In the genomic region with DNA sequence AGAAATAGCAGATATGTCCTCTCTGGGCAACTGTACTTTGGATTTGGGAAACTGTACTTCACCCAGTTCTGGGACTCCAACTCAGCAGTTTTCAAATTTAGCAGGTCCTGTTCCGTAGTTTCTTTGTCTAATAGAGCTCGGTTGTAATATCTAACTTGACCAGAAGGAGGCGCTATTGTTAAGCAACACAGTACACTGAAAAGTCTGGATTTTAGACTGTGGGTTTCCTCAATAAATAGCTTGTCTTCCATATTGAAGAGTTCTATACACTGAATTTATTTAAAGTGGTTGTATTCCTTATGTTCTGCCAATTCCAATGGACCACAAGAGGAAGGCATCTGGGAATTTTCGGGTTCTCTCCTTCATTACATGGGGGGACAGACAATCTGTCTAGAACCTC, we compare ENCODE assay signal across 13 cellular contexts. TPM values are rescaled to one million over a fixed set of nuclear protein-coding genes. Genes with fewer than 3 reads are reported as not detected.
DNase-seq lines count a peak whose midpoint lies in the region; ATAC-seq, FAIRE-seq and TF ChIP-seq lines count a peak whose summit lies in the region.
"Had no signal": no experiment of that assay in that cellular context is flagged by ENCODE, and none has a peak within 500 bp of the region (broad histone marks: within the 10 kb centered on the region; RNA-seq: fewer than 3 reads in every experiment).

No MANE protein-coding gene starts in this region.

- no peaks in the 10 kb centered on the region for H3K27me3 ChIP-seq in H7 (ENCODE audit: control insufficient read depth, insufficient read depth, low read length)
- H3K27me3 ChIP-seq in WERI-Rb-1 (ENCODE audit: insufficient read depth, low read depth, severe bottlenecking) = no peaks in the 10 kb centered on the region
- H3K27me3 ChIP-seq in kidney epithelial cell (ENCODE audit: control insufficient read depth, insufficient read depth, low read length) = peaks cover 15% of the 10 kb centered on the region

- H3K4me3 ChIP-seq in AG10803 (ENCODE audit: low read length) = no peak overlapping the region
- H3K4me3 ChIP-seq in H7 (ENCODE audit: insufficient read depth, low read depth, low read length) = no peak overlapping the region
- H3K4me3 ChIP-seq in WERI-Rb-1 (ENCODE audit: low read depth, low read length) = no peak overlapping the region
- H3K4me3 ChIP-seq in kidney epithelial cell (ENCODE audit: low read depth, low read length) = no peak overlapping the region
- H3K4me3 ChIP-seq: adrenal gland had no signal

- H3K36me3 ChIP-seq in H7 (replicated peaks; ENCODE audit: control insufficient read depth, insufficient read depth, low read length) (no peaks in the 10 kb centered on the region), WERI-Rb-1 (peaks cover 41% of the 10 kb centered on the region), kidney epithelial cell (ENCODE audit: control insufficient read depth, insufficient read depth, low read length) (no peaks in the 10 kb centered on the region)
- H3K36me3 ChIP-seq: adrenal gland had no signal

- no peak for FAIRE-seq in RCC 7860 (lab: Jason Lieb, UNC)

- DNase-seq in AG10803 (ENCODE audit: low read depth) (no peak), H7 (peak; percentile 21), WERI-Rb-1 (no peak), kidney epithelial cell (ENCODE audit: low read depth) (no peak), omental fat pad (ENCODE audit: low spot score) (no peak), RCC 7860 (ENCODE audit: low spot score) (no peak), COR-L47 (lab: John Stamatoyannopoulos, UW) (no peak)
- no peak for DNase-seq in activated CD4-positive, CD25-positive, alpha-beta regulatory T cell treated with anti-CD3 and anti-CD28 coated beads, Interleukin-2, amount 50 U/mL, for 72 hours
- DNase-seq: DMS153; NCI-H510A; stimulated activated naive CD4-positive, alpha-beta T cell treated with Interleukin-2 at 50 U/mL for 16 hours had no signal

- no peak overlapping the region for H3K27ac ChIP-seq in WERI-Rb-1
- H3K27ac ChIP-seq: adrenal gland had no signal

- H3K9me3 ChIP-seq in WERI-Rb-1 (ENCODE audit: severe bottlenecking) = peaks cover 10% of the 10 kb centered on the region
- H3K9me3 ChIP-seq: adrenal gland had no signal

- TF ChIP-seq CTCF in AG10803 (conservative IDR thresholded peaks at IDR 0.05; ENCODE audit: low read length) = peak; percentile 48
- TF ChIP-seq CTCF in WERI-Rb-1 (IDR thresholded peaks at IDR 0.05; ENCODE audit: low read depth, low read length) = peak; percentile 43; the same call in 1 of the 2 replicates
- peak; percentile 30 for TF ChIP-seq CTCF in kidney epithelial cell (IDR thresholded peaks at IDR 0.05; ENCODE audit: insufficient read depth, low read length, poor library complexity, severe bottlenecking)
- no peak for TF ChIP-seq CTCF in omental fat pad (IDR thresholded peaks at IDR 0.05)

- ATAC-seq in omental fat pad (ENCODE audit: low FRiP score) = no peak

RNA-seq across cellular contexts. Expression of gene ELFN1, which starts 39.8 kb away (rescaled TPM):
- total RNA-seq in H7 (2014; rRNA removed; shearing (Covaris generic)) = 16.0 and 19.9 TPM in 2 replicates
- total RNA-seq in kidney epithelial cell (0.55 and 0.71 TPM in 2 replicates), omental fat pad (1 to 10 TPM; 3.8 to 6.0 (median 4.1) TPM)
- total RNA-seq: myocyte had no signal

Comparison
In these comparisons a context has a peak if more than half of its experiments do, and no peak if none do; other contexts are left out.
1. CTCF ChIP-seq: peak in AG10803 (single experiment), WERI-Rb-1 (single experiment) and kidney epithelial cell (single experiment); none in omental fat pad (0 of 3).